In genomic region chr4:184534511-184535391, GRCh38 we compare ENCODE assay signal across 8 cellular contexts.
DNase-seq lines count a peak whose midpoint lies in the region; ATAC-seq and TF ChIP-seq lines count a peak whose summit lies in the region.

No MANE protein-coding gene starts in this region.

- peak; percentile 41 for ATAC-seq in GM19328 (IDR thresholded peaks at IDR 0.05; ENCODE audit: unreplicated experiment)
- peak; percentile 57 for ATAC-seq in HG03460 (IDR thresholded peaks at IDR 0.05; ENCODE audit: unreplicated experiment)
- peak; percentile 67 for ATAC-seq in activated T-helper 17 cell treated with anti-CD3 and anti-CD28 coated beads, Interleukin-2, amount 50 U/mL, for 72 hours (replicated peaks)
- ATAC-seq in left lung, result no peak

- H3K4me1 ChIP-seq in BLaER1 (peaks cover 55% of the 10 kb centered on the region), left lung (peaks cover 8 to 43% of the 10 kb centered on the region in 2 donors)

- H3K27me3 ChIP-seq in BLaER1, result no peaks in the 10 kb centered on the region
- no peaks in the 10 kb centered on the region for H3K27me3 ChIP-seq in left lung

- no peaks in the 10 kb centered on the region for H4K20me1 ChIP-seq in BLaER1

- H3K27ac Mint-ChIP-seq in activated T-helper 17 cell treated with anti-CD3 and anti-CD28 coated beads, Interleukin-2, amount 50 U/mL, for 72 hours, result peak overlapping the region; percentile 99

- no peak for TF ChIP-seq CTCF in left lung (IDR thresholded peaks at IDR 0.05)

- peak overlapping the region; percentile 92 for H3K4me2 ChIP-seq in BLaER1

- H3K27me3 Mint-ChIP-seq in activated T-helper 17 cell treated with anti-CD3 and anti-CD28 coated beads, Interleukin-2, amount 50 U/mL, for 72 hours, result no peaks in the 10 kb centered on the region

- peak overlapping the region; percentile 83 for H3K4me3 Mint-ChIP-seq in activated T-helper 17 cell treated with anti-CD3 and anti-CD28 coated beads, Interleukin-2, amount 50 U/mL, for 72 hours

- no peaks in the 10 kb centered on the region for H3K9me3 Mint-ChIP-seq in activated T-helper 17 cell treated with anti-CD3 and anti-CD28 coated beads, Interleukin-2, amount 50 U/mL, for 72 hours

- peak overlapping the region; percentile 92 for H3K27ac ChIP-seq in BLaER1
- peak overlapping the region; percentile 45 to 98 for H3K27ac ChIP-seq in left lung

- intact Hi-C loops in left lung (cut with DNase I) (loop anchor here in 1 of 2 donors (5.0 to 10.0 kb wide), 2 partner anchors 60 to 267 kb away; partner anchors contain the start of gene IRF2), head of caudate nucleus (cut with DNase I) (loop anchor here (5.0 to 10.0 kb wide), 2 partner anchors 150 to 192 kb away; no protein-coding TSS in a partner anchor)

- H3K36me3 ChIP-seq in BLaER1 (0 out of 2 replicates have a peak, but pooled peaks cover 7% of the 10 kb centered on the region), left lung (no peaks in the 10 kb centered on the region)

- peaks cover 35% of the 10 kb centered on the region for H3K4me1 Mint-ChIP-seq in activated T-helper 17 cell treated with anti-CD3 and anti-CD28 coated beads, Interleukin-2, amount 50 U/mL, for 72 hours

- DNase-seq in left lung, result no peak
- no peak for DNase-seq in head of caudate nucleus
- DNase-seq in HT-29 (ENCODE audit: low spot score), result no peak
- DNase-seq in NCI-H1092 treated with DMSO at 0.1 percent for 48 hours (lab: John Stamatoyannopoulos, UW), result no peak

- H3K36me3 Mint-ChIP-seq in activated T-helper 17 cell treated with anti-CD3 and anti-CD28 coated beads, Interleukin-2, amount 50 U/mL, for 72 hours (ENCODE audit: low read depth), result peaks cover 16% of the 10 kb centered on the region

- peak overlapping the region; percentile 66 for H3K9ac ChIP-seq in BLaER1

- H3K9me3 ChIP-seq in BLaER1 (peaks cover 12% of the 10 kb centered on the region), left lung (no peaks in the 10 kb centered on the region)

- H3K4me3 ChIP-seq in BLaER1 (peak overlapping the region; percentile 51), left lung (no peak overlapping the region)
